ENCODE assay signal across 24 cellular contexts in genomic region chrX:42195506-42195905, GRCh38.
"Had no signal": no experiment of that assay in that cellular context is flagged by ENCODE, and none has a peak within 500 bp of the region (broad histone marks: within the 10 kb centered on the region; RNA-seq: fewer than 3 reads in every experiment).

No MANE protein-coding gene starts in this region.

- DNase-seq: activated CD4-positive, alpha-beta T cell treated with anti-CD3 and anti-CD28 coated beads for 4 hours; activated CD4-positive, alpha-beta T cell treated with anti-CD3 and anti-CD28 coated beads, Interleukin-2, amount 50 U/mL, for 48 hours; activated CD4-positive, CD25-positive, alpha-beta regulatory T cell; activated CD8-positive, alpha-beta memory T cell treated with anti-CD3 and anti-CD28 coated beads, Interleukin-2, amount 50 U/mL, for 48 hours; activated naive CD4-positive, alpha-beta T cell; activated T-cell treated with anti-CD3 and anti-CD28 coated beads, Interleukin-2, amount 50 U/mL, for 4 hours; adrenal gland; heart left ventricle; kidney; naive thymus-derived CD8-positive, alpha-beta T cell; spleen; stimulated activated CD4-positive, alpha-beta T cell treated with anti-CD3 and anti-CD28 coated beads, Interleukin-4, amount 100 ng/mL, for 1 hour; stimulated activated naive CD4-positive, alpha-beta T cell; testis had no signal

- H3K36me3 ChIP-seq: adrenal gland, breast epithelium, heart left ventricle, right atrium auricular region, spleen, vagina had no signal

- H3K4me1 ChIP-seq: adrenal gland, breast epithelium, heart left ventricle, right atrium auricular region, spleen, testis, vagina had no signal

- H3K4me3 Mint-ChIP-seq: activated naive CD8-positive, alpha-beta T cell; activated T-cell treated with anti-CD3 and anti-CD28 coated beads, Interleukin-2, amount 50 U/mL, for 4 hours; mesothelial cell of epicardium; naive thymus-derived CD8-positive, alpha-beta T cell had no signal

- H3K27me3 ChIP-seq: heart left ventricle, right atrium auricular region, spleen, testis, vagina had no signal

- H3K9me3 ChIP-seq: adrenal gland, testis, vagina had no signal

- H3K4me1 Mint-ChIP-seq: mesothelial cell of epicardium had no signal

- H3K27ac ChIP-seq: adrenal gland, breast epithelium, coronary artery, epithelial cell of prostate, heart left ventricle, right atrium auricular region, spleen, testis, vagina had no signal

- H3K27me3 Mint-ChIP-seq: activated naive CD8-positive, alpha-beta T cell; naive thymus-derived CD8-positive, alpha-beta T cell; progenitor cell of endocrine pancreas had no signal

- H3K27ac Mint-ChIP-seq: activated naive CD8-positive, alpha-beta T cell; activated T-helper 2 cell treated with anti-CD3 and anti-CD28 coated beads, Interferon-gamma antibody, Interleukin-2, Interleukin-4, amounts not matched to agents 10 μg/mL and 5 μg/mL and 100 μg/mL, durations not matched to agents 14 hours and 24 hours and 36 hours; mesothelial cell of epicardium; progenitor cell of endocrine pancreas had no signal

- ATAC-seq: activated T-cell treated with anti-CD3 and anti-CD28 coated beads, Interleukin-2, amount 50 U/mL, for 4 hours; heart left ventricle; left lobe of liver; naive thymus-derived CD8-positive, alpha-beta T cell had no signal

- H3K36me3 Mint-ChIP-seq: activated naive CD8-positive, alpha-beta T cell; mesothelial cell of epicardium; naive thymus-derived CD8-positive, alpha-beta T cell had no signal

- H3K4me3 ChIP-seq: adrenal gland, breast epithelium, coronary artery, heart left ventricle, right atrium auricular region, spleen, testis, vagina had no signal
